Comparison of ENCODE assay signal across 18 cellular contexts in genomic region chr11:86408845-86409244, GRCh38. TPM values are rescaled to one million over a fixed set of nuclear protein-coding genes. Genes with fewer than 3 reads are reported as not detected.
DNase-seq lines count a peak whose midpoint lies in the region; ATAC-seq and TF ChIP-seq lines count a peak whose summit lies in the region.
"Had no signal": no experiment of that assay in that cellular context is flagged by ENCODE, and none has a peak within 500 bp of the region (broad histone marks: within the 10 kb centered on the region; RNA-seq: fewer than 3 reads in every experiment).

No MANE protein-coding gene starts in this region.

- TF ChIP-seq RAD21 in HCT116 (IDR thresholded peaks at IDR 0.05; ENCODE audit: low read depth) = peak; percentile 30; the same call in 1 of the 2 replicates

- H3K27me3 ChIP-seq in HCT116 (ENCODE audit: insufficient read depth, low read length) (no peaks in the 10 kb centered on the region), brain microvascular endothelial cell (replicated peaks) (no peaks in the 10 kb centered on the region), kidney epithelial cell (ENCODE audit: control insufficient read depth, insufficient read depth, low read length) (no peaks in the 10 kb centered on the region), MM.1S (replicated peaks; ENCODE audit: insufficient read depth, low read length) (no peaks in the 10 kb centered on the region)
- H3K27me3 ChIP-seq: uterus had no signal

- H3K9me3 ChIP-seq in HCT116 (ENCODE audit: control insufficient read depth in 1 of 2, insufficient read depth in 1 of 2, low read depth in 1 of 2, low read length in 2 of 2) (no peaks in the 10 kb centered on the region), MM.1S (replicated peaks; ENCODE audit: insufficient read depth, low read length) (no peaks in the 10 kb centered on the region)
- H3K9me3 ChIP-seq: uterus had no signal

- H3K4me2 ChIP-seq in HCT116 (ENCODE audit: low read length) (no peak overlapping the region), MM.1S (ENCODE audit: low read depth, low read length) (no peak overlapping the region)

- no peak overlapping the region for H3K27ac Mint-ChIP-seq in activated T-helper 17 cell treated with anti-CD3 and anti-CD28 coated beads, Interleukin-2, amount 50 U/mL, for 72 hours
- H3K27ac Mint-ChIP-seq: CD4-positive, alpha-beta T cell; immature natural killer cell had no signal

- H3K79me2 ChIP-seq in HCT116 (ENCODE audit: insufficient read depth, low read length) (no peaks in the 10 kb centered on the region), MM.1S (ENCODE audit: low read length) (no peaks in the 10 kb centered on the region)

- H3K9me2 ChIP-seq in HCT116 (ENCODE audit: insufficient read depth) (no peaks in the 10 kb centered on the region), MM.1S (replicated peaks; ENCODE audit: insufficient read depth, low read length) (no peaks in the 10 kb centered on the region)

- H3K36me3 Mint-ChIP-seq in activated T-helper 17 cell treated with anti-CD3 and anti-CD28 coated beads, Interleukin-2, amount 50 U/mL, for 72 hours (ENCODE audit: low read depth) = no peaks in the 10 kb centered on the region

- TF ChIP-seq CTCF in AG10803 (conservative IDR thresholded peaks at IDR 0.05; ENCODE audit: low read length) (peak; percentile 49), HCT116 (IDR thresholded peaks at IDR 0.05 in 2 of 3, conservative IDR thresholded peaks at IDR 0.05 in 1 of 3; ENCODE audit: borderline replicate concordance in 1 of 3, insufficient read depth in 1 of 3, low read depth in 2 of 3, low read length in 2 of 3) (peak; percentile 19 to 49 (median 39); a peak in 4 of 6 replicates), brain microvascular endothelial cell (IDR thresholded peaks at IDR 0.05; ENCODE audit: low read depth, low read length, missing control alignments) (peak; percentile 62), kidney epithelial cell (IDR thresholded peaks at IDR 0.05; ENCODE audit: insufficient read depth, low read length, poor library complexity, severe bottlenecking) (peak; percentile 42), MM.1S (IDR thresholded peaks at IDR 0.05; ENCODE audit: low read length) (no peak)

- DNase-seq in AG10803 (ENCODE audit: low read depth) = no peak
- DNase-seq in HCT116 (ENCODE audit: low read depth, low spot score) = no peak
- no peak for DNase-seq in brain microvascular endothelial cell
- DNase-seq in kidney epithelial cell (ENCODE audit: low read depth) = no peak
- DNase-seq in NCI-H1048 (lab: John Stamatoyannopoulos, UW) = no peak
- no peak for DNase-seq in MM.1S
- no peak for DNase-seq in left lobe of liver (ENCODE audit: low spot score)
- DNase-seq: CD4-positive, alpha-beta T cell; GDM1; immature natural killer cell; mesendoderm; NCI-H187 treated with DMSO at 0.1 percent for 48 hours; NCI-H510A treated with DMSO at 0.1 percent for 48 hours; stimulated activated naive CD4-positive, alpha-beta T cell; uterus; WERI-Rb-1 had no signal

- no peaks in the 10 kb centered on the region for H3K9me3 Mint-ChIP-seq in activated T-helper 17 cell treated with anti-CD3 and anti-CD28 coated beads, Interleukin-2, amount 50 U/mL, for 72 hours
- H3K9me3 Mint-ChIP-seq: CD4-positive, alpha-beta T cell; immature natural killer cell had no signal

- POLR2A ChIA-PET in HCT116 (lab: Charles Lee) = no interaction called here

- no peak for ATAC-seq in HCT116
- no peak for ATAC-seq in activated T-helper 17 cell treated with anti-CD3 and anti-CD28 coated beads, Interleukin-2, amount 50 U/mL, for 72 hours (replicated peaks)
- no peak for ATAC-seq in left lobe of liver

- H3F3A ChIP-seq in MM.1S (ENCODE audit: insufficient read depth, low read length) = no peaks in the 10 kb centered on the region

- no peak overlapping the region for H3K9ac ChIP-seq in HCT116 (ENCODE audit: low read length)
- no peak overlapping the region for H3K9ac ChIP-seq in MM.1S (ENCODE audit: low read length)

- intact Hi-C loops in HCT116 (cut with micrococcal nuclease) = no loop called here

- H3K36me3 ChIP-seq in HCT116 (ENCODE audit: control insufficient read depth in 1 of 2, insufficient read depth in 2 of 2, low read length in 2 of 2) = no peaks in the 10 kb centered on the region
- H3K36me3 ChIP-seq in brain microvascular endothelial cell (replicated peaks) = no peaks in the 10 kb centered on the region
- no peaks in the 10 kb centered on the region for H3K36me3 ChIP-seq in kidney epithelial cell (ENCODE audit: control insufficient read depth, insufficient read depth, low read length)
- H3K36me3 ChIP-seq in MM.1S (replicated peaks; ENCODE audit: insufficient read depth, low read length) = no peaks in the 10 kb centered on the region
- H3K36me3 ChIP-seq: uterus, WERI-Rb-1 had no signal

- H3K4me1 ChIP-seq in HCT116 (ENCODE audit: control insufficient read depth in 1 of 2, insufficient read depth in 2 of 2, low read length in 2 of 2) = no peaks in the 10 kb centered on the region
- H3K4me1 ChIP-seq in MM.1S (ENCODE audit: low read length) = no peaks in the 10 kb centered on the region
- H3K4me1 ChIP-seq: uterus had no signal

- no peaks in the 10 kb centered on the region for H3K4me1 Mint-ChIP-seq in activated T-helper 17 cell treated with anti-CD3 and anti-CD28 coated beads, Interleukin-2, amount 50 U/mL, for 72 hours
- H3K4me1 Mint-ChIP-seq: immature natural killer cell had no signal

- H2AFZ ChIP-seq in HCT116 (ENCODE audit: low read depth, low read length, poor library complexity, severe bottlenecking) (no peak overlapping the region), MM.1S (ENCODE audit: low read length) (no peak overlapping the region)

- H3K27ac ChIP-seq in HCT116 (ENCODE audit: low read depth, low read length) (no peak overlapping the region), brain microvascular endothelial cell (no peak overlapping the region), MM.1S (ENCODE audit: low read length) (no peak overlapping the region)
- H3K27ac ChIP-seq: skin epidermis, uterus, WERI-Rb-1 had no signal

- in situ Hi-C loops in brain microvascular endothelial cell (cut with HindIII; ENCODE audit: low pct_ligation_motif_present, low sequenced_read_pairs) = no loop called here

- H3K4me3 Mint-ChIP-seq in activated T-helper 17 cell treated with anti-CD3 and anti-CD28 coated beads, Interleukin-2, amount 50 U/mL, for 72 hours = no peak overlapping the region
- H3K4me3 Mint-ChIP-seq: CD4-positive, alpha-beta T cell; immature natural killer cell had no signal

- BruUV-seq in HCT116 (replicated peaks; lab: Mats Ljungman, UMichigan) = no TSS peak

- RAD21 ChIA-PET in HCT116 (lab: Charles Lee; ENCODE audit: low non-redundant PET in 1 of 2, low total read pairs in 2 of 2, uncharacterized antibody in 2 of 2, unreplicated experiment in 2 of 2) = no interaction called here

- no peak for TF ChIP-seq POLR2A in HCT116 (IDR thresholded peaks at IDR 0.05; ENCODE audit: borderline replicate concordance, extremely low read depth, insufficient read depth, insufficient read length)

- H4K20me1 ChIP-seq in HCT116 (ENCODE audit: insufficient read depth) (no peaks in the 10 kb centered on the region), MM.1S (ENCODE audit: insufficient read depth, low read length) (no peaks in the 10 kb centered on the region)

- no peak overlapping the region for H3K4me3 ChIP-seq in AG10803 (ENCODE audit: low read length)
- H3K4me3 ChIP-seq in HCT116 (replicated peaks in 1 of 2; ENCODE audit: low read depth in 1 of 2, low read length in 2 of 2) = no peak overlapping the region
- H3K4me3 ChIP-seq in brain microvascular endothelial cell (ENCODE audit: low read depth, low read length) = no peak overlapping the region
- H3K4me3 ChIP-seq in kidney epithelial cell (ENCODE audit: low read depth, low read length) = no peak overlapping the region
- H3K4me3 ChIP-seq in MM.1S (ENCODE audit: low read length) = no peak overlapping the region
- H3K4me3 ChIP-seq: skin epidermis, uterus had no signal

- no peaks in the 10 kb centered on the region for H3K27me3 Mint-ChIP-seq in activated T-helper 17 cell treated with anti-CD3 and anti-CD28 coated beads, Interleukin-2, amount 50 U/mL, for 72 hours
- H3K27me3 Mint-ChIP-seq: CD4-positive, alpha-beta T cell had no signal

- CTCF ChIA-PET in HCT116 (lab: Charles Lee) = no interaction called here

TF ChIP-seq in HCT116, 20 proteins besides CTCF, POLR2A, EP300 and RAD21:
- TF ChIP-seq ZFX (IDR thresholded peaks at IDR 0.05) = no peak
- no peak for TF ChIP-seq CEBPB (IDR thresholded peaks at IDR 0.05; ENCODE audit: low read depth)
- TF ChIP-seq TCF7L2 (IDR thresholded peaks at IDR 0.05; ENCODE audit: borderline replicate concordance, extremely low read depth, insufficient read depth, insufficient read length) = no peak
- TF ChIP-seq EZH2 (IDR thresholded peaks at IDR 0.05) = no peak
- TF ChIP-seq SP1 (IDR thresholded peaks at IDR 0.05; ENCODE audit: low read depth) = no peak
- no peak for TF ChIP-seq MAX (IDR thresholded peaks at IDR 0.05)
- no peak for TF ChIP-seq EZH2phosphoT487 (IDR thresholded peaks at IDR 0.05; ENCODE audit: borderline replicate concordance)
- no peak for TF ChIP-seq CBX3 (IDR thresholded peaks at IDR 0.05; ENCODE audit: low read depth)
- no peak for TF ChIP-seq JUND (IDR thresholded peaks at IDR 0.05)
- no peak for TF ChIP-seq ATF3 (IDR thresholded peaks at IDR 0.05)
TF ChIP-seq in HCT116: peak in this region for 0.

RNA-seq across cellular contexts. Expression of gene CCDC81, which starts 34.2 kb away (rescaled TPM):
- 0.69 TPM for total RNA-seq in HCT116 (2021; ENCODE audit: unreplicated experiment)
- polyA plus RNA-seq in HCT116 (2012) = 0.22 and 0.26 TPM in 2 replicates
- total RNA-seq in kidney epithelial cell = not detected in 2 replicates
- 1 to 10 TPM in 1 of 2 donors, under 1 TPM in 1; 0.41 to 1.0 TPM for total RNA-seq in activated T-helper 17 cell treated with anti-CD3 and anti-CD28 coated beads, Interleukin-2, amount 50 U/mL, for 72 hours
- 0.38 TPM for total RNA-seq in left lobe of liver
